In genomic region chr14:55104051-55104954, GRCh38 we compare ENCODE assay signal across 8 cellular contexts. TPM values are rescaled to one million over a fixed set of nuclear protein-coding genes. Genes with fewer than 3 reads are reported as not detected.
DNase-seq lines count a peak whose midpoint lies in the region; ATAC-seq and TF ChIP-seq lines count a peak whose summit lies in the region.

No MANE protein-coding gene starts in this region.

- peaks cover 5% of the 10 kb centered on the region for H3K36me3 Mint-ChIP-seq in activated naive CD8-positive, alpha-beta T cell

- peak overlapping the region; percentile 67 to 88 for H3K18ac ChIP-seq in mesenchymal stem cell (ENCODE audit: low read depth in 1 of 2, low read length in 2 of 2)

- H2BK15ac ChIP-seq in mesenchymal stem cell (ENCODE audit: low read depth, poor library complexity, severe bottlenecking), result peak overlapping the region; percentile 64

- H3K27me3 Mint-ChIP-seq in activated naive CD8-positive, alpha-beta T cell, result no peaks in the 10 kb centered on the region

- H3K36me3 ChIP-seq in mesenchymal stem cell (ENCODE audit: control insufficient read depth in 1 of 2, insufficient read depth in 2 of 2, low read depth in 1 of 2, low read length in 2 of 2), result no peaks in the 10 kb centered on the region
- no peaks in the 10 kb centered on the region for H3K36me3 ChIP-seq in vagina

- intact Hi-C loops in right cardiac atrium (cut with DNase I) (no loop called here), Right ventricle myocardium superior (cut with DNase I) (no loop called here), vagina (cut with DNase I) (no loop called here)

- H3K23ac ChIP-seq in mesenchymal stem cell (ENCODE audit: low read length in 2 of 2), result peak overlapping the region in 1 of 2 experiments; percentile 91

- peak overlapping the region; percentile 98 for H2AK5ac ChIP-seq in mesenchymal stem cell (ENCODE audit: low read length, severe bottlenecking)

- H3K14ac ChIP-seq in mesenchymal stem cell (ENCODE audit: low read length in 2 of 2), result no peak overlapping the region

- peak overlapping the region; percentile 45 for H2BK120ac ChIP-seq in mesenchymal stem cell (ENCODE audit: low read depth, low read length)

- H3K9me3 Mint-ChIP-seq in activated naive CD8-positive, alpha-beta T cell (ENCODE audit: low read depth), result peaks cover 4% of the 10 kb centered on the region

- no peaks in the 10 kb centered on the region for H3K79me1 ChIP-seq in mesenchymal stem cell (replicated peaks; ENCODE audit: low read length, poor library complexity, severe bottlenecking)

- H3K4me1 ChIP-seq in right cardiac atrium (ENCODE audit: control insufficient read depth, insufficient read depth, low read length), result peaks cover 29% of the 10 kb centered on the region
- peaks cover 18% of the 10 kb centered on the region for H3K4me1 ChIP-seq in mesenchymal stem cell (ENCODE audit: control insufficient read depth, insufficient read depth, low read depth, low read length)
- peaks cover 96% of the 10 kb centered on the region for H3K4me1 ChIP-seq in vagina

- H3K27ac ChIP-seq in right cardiac atrium (ENCODE audit: low read length), result peak overlapping the region; percentile 97
- H3K27ac ChIP-seq in mesenchymal stem cell (ENCODE audit: low read length, poor library complexity, severe bottlenecking), result peak overlapping the region; percentile 99
- H3K27ac ChIP-seq in vagina, result peak overlapping the region; percentile 98

- H3K4me2 ChIP-seq in mesenchymal stem cell (ENCODE audit: low read length, poor library complexity, severe bottlenecking), result no peak overlapping the region

- peak overlapping the region; percentile 32 for H3K4me3 Mint-ChIP-seq in activated naive CD8-positive, alpha-beta T cell

- peak overlapping the region; percentile 50 to 59 for H2BK12ac ChIP-seq in mesenchymal stem cell (ENCODE audit: low read length in 2 of 2)

- TF ChIP-seq CTCF in vagina (IDR thresholded peaks at IDR 0.05), result no peak

- peak overlapping the region; percentile 40 for H4K91ac ChIP-seq in mesenchymal stem cell (ENCODE audit: low read length)

- no peak for TF ChIP-seq POLR2A in vagina (IDR thresholded peaks at IDR 0.05)

- no peaks in the 10 kb centered on the region for H3K27me3 ChIP-seq in right cardiac atrium (ENCODE audit: control insufficient read depth, insufficient read depth)
- H3K27me3 ChIP-seq in mesenchymal stem cell (ENCODE audit: control insufficient read depth in 1 of 2, insufficient read depth in 1 of 2, low read length in 2 of 2), result no peaks in the 10 kb centered on the region
- H3K27me3 ChIP-seq in vagina, result no peaks in the 10 kb centered on the region

- peak overlapping the region; percentile 73 to 99 for H3K4ac ChIP-seq in mesenchymal stem cell (ENCODE audit: low read depth in 1 of 2, low read length in 2 of 2)

- no peak overlapping the region for H2AFZ ChIP-seq in mesenchymal stem cell (ENCODE audit: low read depth, low read length)

- peak overlapping the region; percentile 94 for H3K27ac Mint-ChIP-seq in activated naive CD8-positive, alpha-beta T cell

- H3K4me1 Mint-ChIP-seq in activated naive CD8-positive, alpha-beta T cell (ENCODE audit: low read depth), result peaks cover 45% of the 10 kb centered on the region

- no peak for DNase-seq in right cardiac atrium
- DNase-seq in Right ventricle myocardium superior, result no peak
- DNase-seq in mesenchymal stem cell, result no peak
- no peak for DNase-seq in vagina (ENCODE audit: extremely low spot score in 2 of 2)
- DNase-seq in COLO668 (lab: John Stamatoyannopoulos, UW; ENCODE audit: unreplicated experiment), result no peak

- ATAC-seq in right cardiac atrium (no peak), Right ventricle myocardium superior (ENCODE audit: poor library complexity) (no peak), HG02938 (IDR thresholded peaks at IDR 0.05; ENCODE audit: unreplicated experiment) (no peak), HG02884 (IDR thresholded peaks at IDR 0.05; ENCODE audit: unreplicated experiment) (no peak)

- H4K8ac ChIP-seq in mesenchymal stem cell (ENCODE audit: low read length), result no peak overlapping the region

- H2BK5ac ChIP-seq in mesenchymal stem cell (ENCODE audit: low read depth, low read length, poor library complexity, severe bottlenecking), result peak overlapping the region; percentile 80

- H3K9me3 ChIP-seq in right cardiac atrium (ENCODE audit: control insufficient read depth, low read length) (no peaks in the 10 kb centered on the region), mesenchymal stem cell (ENCODE audit: control insufficient read depth, low read length) (peaks cover 6% of the 10 kb centered on the region), vagina (no peaks in the 10 kb centered on the region)

- WGBS in right cardiac atrium, result 90% methylated on average over 6 of the region's 6 CpGs
- WGBS in mesenchymal stem cell, result 85% methylated on average over 4 of the region's 6 CpGs

- H3K4me3 ChIP-seq in right cardiac atrium (ENCODE audit: low read length), result no peak overlapping the region
- peak overlapping the region in 1 of 2 experiments; percentile 43 for H3K4me3 ChIP-seq in mesenchymal stem cell (ENCODE audit: insufficient read depth in 1 of 2, low read depth in 1 of 2, low read length in 2 of 2)
- no peak overlapping the region for H3K4me3 ChIP-seq in vagina

- peak overlapping the region; percentile 93 for H3K9ac ChIP-seq in mesenchymal stem cell (ENCODE audit: low read length)

RNA-seq across cellular contexts. Expression of gene LGALS3, which starts 24.7 kb away (rescaled TPM):
- total RNA-seq in right cardiac atrium (100 to 1,000 TPM; 139 to 186 (median 164) TPM), Right ventricle myocardium superior (246 TPM), vagina (417 TPM)
- polyA plus RNA-seq in right cardiac atrium, result 271 TPM
- polyA plus RNA-seq in mesenchymal stem cell (2013, experiment 1 of 2), result 172 TPM
- polyA plus RNA-seq in mesenchymal stem cell (2013, experiment 2 of 2), result 175 TPM

RNA-seq across cellular contexts. Expression of gene MAPK1IP1L, which starts 52.9 kb away (rescaled TPM):
- 10 to 100 TPM; 55.7 to 96.4 (median 68.3) TPM for total RNA-seq in right cardiac atrium
- 31.4 TPM for polyA plus RNA-seq in right cardiac atrium
- total RNA-seq in Right ventricle myocardium superior, result 49.5 TPM
- 123 TPM for polyA plus RNA-seq in mesenchymal stem cell (2013, experiment 1 of 2)
- polyA plus RNA-seq in mesenchymal stem cell (2013, experiment 2 of 2), result 118 TPM
- 39.3 TPM for total RNA-seq in vagina
